In the genomic region with DNA sequence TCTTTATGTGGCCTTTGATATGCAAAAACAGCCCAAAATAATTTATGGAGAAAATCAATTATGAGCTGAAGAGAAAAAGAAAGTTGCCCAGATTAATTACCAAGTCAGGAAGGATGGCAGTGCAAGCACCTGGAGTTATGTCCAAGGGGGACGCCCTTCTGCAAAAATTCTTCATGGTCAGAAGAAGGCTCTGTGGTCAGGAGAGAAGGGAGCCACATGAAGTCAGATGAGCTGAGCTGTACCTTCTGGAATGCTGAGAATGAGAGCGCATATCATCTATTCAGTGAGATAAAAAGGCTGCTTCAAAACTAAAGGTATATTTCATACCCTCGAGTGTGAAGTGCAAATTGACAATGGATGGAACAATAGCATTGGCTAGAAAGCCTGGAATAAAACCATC, we compare ENCODE assay signal across 16 cellular contexts.
DNase-seq lines count a peak whose midpoint lies in the region; TF ChIP-seq lines count a peak whose summit lies in the region.
"Had no signal": no experiment of that assay in that cellular context is flagged by ENCODE, and none has a peak within 500 bp of the region (broad histone marks: within the 10 kb centered on the region; RNA-seq: fewer than 3 reads in every experiment).

No MANE protein-coding gene starts in this region.

- DNase-seq in A673 (ENCODE audit: low spot score) (no peak), HPDE6-E6E7 (ENCODE audit: extremely low spot score) (peak; percentile 26), amniotic epithelial cell (ENCODE audit: low read depth) (peak; percentile 74), iPS-NIHi7 (ENCODE audit: extremely low spot score) (peak; percentile 35), NCI-H187 treated with DMSO at 0.1 percent for 48 hours (lab: John Stamatoyannopoulos, UW) (no peak), putamen (ENCODE audit: low spot score) (no peak), BE2C (no peak)
- DNase-seq in CD4-positive, alpha-beta memory T cell, result no peak
- DNase-seq: activated CD8-positive, alpha-beta memory T cell treated with anti-CD3 and anti-CD28 coated beads, Interleukin-2, amount 50 U/mL, for 48 hours; activated naive CD8-positive, alpha-beta T cell treated with anti-CD3 and anti-CD28 coated beads, Interleukin-2, amount 10 ng/mL, durations not matched to agents 7 days and 5 days; NCI-H526; SHP77 treated with DMSO at 0.1 percent for 48 hours; stimulated activated CD4-positive, alpha-beta T cell treated with anti-CD3 and anti-CD28 coated beads, Interleukin-15, amount 100 ng/mL, for 24 hours; WERI-Rb-1 had no signal

- POLR2A ChIA-PET in A673 (lab: Charles Lee; ENCODE audit: low non-redundant PET), result interaction anchor here (0.7 kb wide), 1 partner anchor 939 kb away, joined by 4 read pairs; no protein-coding TSS in a partner anchor
- POLR2A ChIA-PET in CD4-positive, alpha-beta memory T cell (lab: Charles Lee; ENCODE audit: partially characterized antibody), result no interaction called here

- peak overlapping the region; percentile 89 for H3K27ac ChIP-seq in A673 (ENCODE audit: low read depth, low read length, poor library complexity, severe bottlenecking)
- no peak overlapping the region for H3K27ac ChIP-seq in CD4-positive, alpha-beta memory T cell (ENCODE audit: low read depth, low read length)
- H3K27ac ChIP-seq: neutrophil, tibial nerve, WERI-Rb-1 had no signal

- H3K4me1 Mint-ChIP-seq in CD4-positive, alpha-beta memory T cell, result no peaks in the 10 kb centered on the region
- H3K4me1 Mint-ChIP-seq: activated naive CD8-positive, alpha-beta T cell treated with anti-CD3 and anti-CD28 coated beads, Interleukin-2, amount 10 ng/mL, durations not matched to agents 7 days and 5 days had no signal

- no peaks in the 10 kb centered on the region for H3K36me3 ChIP-seq in A673 (ENCODE audit: insufficient read depth, low read length, poor library complexity, severe bottlenecking)
- H3K36me3 ChIP-seq in CD4-positive, alpha-beta memory T cell (ENCODE audit: insufficient read depth, low read length), result no peaks in the 10 kb centered on the region
- H3K36me3 ChIP-seq in BE2C, result no peaks in the 10 kb centered on the region
- H3K36me3 ChIP-seq: neutrophil, tibial nerve, WERI-Rb-1 had no signal

- TF ChIP-seq CTCF in A673 (conservative IDR thresholded peaks at IDR 0.05; ENCODE audit: low read depth, low read length), result no peak
- TF ChIP-seq CTCF in BE2C (IDR thresholded peaks at IDR 0.05; ENCODE audit: low read depth, low read length), result no peak

- no peak overlapping the region for H3K4me3 Mint-ChIP-seq in CD4-positive, alpha-beta memory T cell
- H3K4me3 Mint-ChIP-seq: activated naive CD8-positive, alpha-beta T cell treated with anti-CD3 and anti-CD28 coated beads, Interleukin-2, amount 10 ng/mL, durations not matched to agents 7 days and 5 days had no signal

- no peak overlapping the region for H3K27ac Mint-ChIP-seq in CD4-positive, alpha-beta memory T cell
- H3K27ac Mint-ChIP-seq: activated naive CD8-positive, alpha-beta T cell treated with anti-CD3 and anti-CD28 coated beads, Interleukin-2, amount 10 ng/mL, durations not matched to agents 7 days and 5 days had no signal

- H3K27me3 Mint-ChIP-seq in CD4-positive, alpha-beta memory T cell, result no peaks in the 10 kb centered on the region
- H3K27me3 Mint-ChIP-seq: activated naive CD8-positive, alpha-beta T cell treated with anti-CD3 and anti-CD28 coated beads, Interleukin-2, amount 10 ng/mL, durations not matched to agents 7 days and 5 days had no signal

- BruUV-seq in A673 (replicated peaks; lab: Mats Ljungman, UMichigan), result no TSS peak

- peaks cover 0 to 14% (median 5%) of the 10 kb centered on the region in 8 donors for H3K9me3 Mint-ChIP-seq in CD4-positive, alpha-beta memory T cell

- H3K4me1 ChIP-seq in A673 (ENCODE audit: insufficient read depth, low read length, poor library complexity, severe bottlenecking) (peaks cover 83% of the 10 kb centered on the region), BE2C (no peaks in the 10 kb centered on the region)
- H3K4me1 ChIP-seq in CD4-positive, alpha-beta memory T cell (ENCODE audit: insufficient read depth, low read length), result no peaks in the 10 kb centered on the region

- intact Hi-C loops in A673 (cut with micrococcal nuclease; ENCODE audit: unreplicated experiment), result loop anchor here (2.0 to 5.0 kb wide), 4 partner anchors 45 to 231 kb away; no protein-coding TSS in a partner anchor
- intact Hi-C loops in CD4-positive, alpha-beta memory T cell (cut with micrococcal nuclease), result no loop called here

- H3K4me3 ChIP-seq in A673 (ENCODE audit: low read depth, low read length, poor library complexity, severe bottlenecking), result no peak overlapping the region
- H3K4me3 ChIP-seq in CD4-positive, alpha-beta memory T cell (ENCODE audit: low read length in 2 of 2), result no peak overlapping the region
- no peak overlapping the region for H3K4me3 ChIP-seq in BE2C (ENCODE audit: low read depth, low read length)
- H3K4me3 ChIP-seq: tibial nerve had no signal

- H3K27me3 ChIP-seq in A673 (replicated peaks; ENCODE audit: insufficient read depth, low read depth, low read length, poor library complexity) (no peaks in the 10 kb centered on the region), BE2C (no peaks in the 10 kb centered on the region)
- H3K27me3 ChIP-seq in CD4-positive, alpha-beta memory T cell (ENCODE audit: insufficient read depth, low read length), result no peaks in the 10 kb centered on the region
- H3K27me3 ChIP-seq: neutrophil, tibial nerve had no signal

- no peaks in the 10 kb centered on the region for H3K36me3 Mint-ChIP-seq in CD4-positive, alpha-beta memory T cell
- H3K36me3 Mint-ChIP-seq: activated naive CD8-positive, alpha-beta T cell treated with anti-CD3 and anti-CD28 coated beads, Interleukin-2, amount 10 ng/mL, durations not matched to agents 7 days and 5 days had no signal

- CTCF ChIA-PET in A673 (lab: Charles Lee), result no interaction called here
- CTCF ChIA-PET in CD4-positive, alpha-beta memory T cell (lab: Charles Lee; ENCODE audit: partially characterized antibody), result no interaction called here

- H3K9me3 ChIP-seq in A673 (ENCODE audit: low read depth, low read length, poor library complexity, severe bottlenecking) (no peaks in the 10 kb centered on the region), BE2C (peaks cover 3% of the 10 kb centered on the region; the same call in 1 of the 2 replicates)
- H3K9me3 ChIP-seq in CD4-positive, alpha-beta memory T cell (ENCODE audit: control insufficient read depth in 1 of 2, low read length in 2 of 2), result no peaks in the 10 kb centered on the region
- H3K9me3 ChIP-seq: neutrophil, tibial nerve had no signal

Comparison
In these comparisons a context has a peak if more than half of its experiments do, and no peak if none do; other contexts are left out.
1. DNase-seq: peak in HPDE6-E6E7 (single experiment), amniotic epithelial cell (single experiment) and iPS-NIHi7 (single experiment); none in A673 (single experiment), NCI-H187 treated with DMSO at 0.1 percent for 48 hours (single experiment), CD4-positive, alpha-beta memory T cell (0 of 5), putamen (single experiment) and BE2C (single experiment).